ENCODE assay signal across 19 cellular contexts in genomic region chr19:1085676-1086442, GRCh38. TPM values are rescaled to one million over a fixed set of nuclear protein-coding genes. Genes with fewer than 3 reads are reported as not detected.
DNase-seq lines count a peak whose midpoint lies in the region; ATAC-seq and TF ChIP-seq lines count a peak whose summit lies in the region.
"Had no signal": no experiment of that assay in that cellular context is flagged by ENCODE, and none has a peak within 500 bp of the region (broad histone marks: within the 10 kb centered on the region; RNA-seq: fewer than 3 reads in every experiment).

No MANE protein-coding gene starts in this region.

- no peak for ATAC-seq in GM23338
- no peak for ATAC-seq in natural killer cell treated with Interleukin-12 subunit alpha and Interleukin-12 subunit beta and Interleukin-15 and Interleukin-18, amount 100 ng/mL, for 72 hours
- ATAC-seq: body of pancreas had no signal

- no peak for TF ChIP-seq CTCF in GM23338 (conservative IDR thresholded peaks at IDR 0.05; ENCODE audit: low read depth in 2 of 2)

- H3K27me3 Mint-ChIP-seq in T-helper 2 cell treated with Interferon-gamma antibody and Interleukin-4, amounts not matched to agents 5 μg/mL and 100 μg/mL, for 36 hours (ENCODE audit: low read depth), result no peaks in the 10 kb centered on the region
- H3K27me3 Mint-ChIP-seq in GM23338 (ENCODE audit: insufficient read depth, low read depth, poor library complexity), result peaks cover 20% of the 10 kb centered on the region
- H3K27me3 Mint-ChIP-seq in activated T-helper 1 cell treated with anti-CD3 and anti-CD28 coated beads, Interleukin-12 subunit alpha, Interleukin-12 subunit beta, Interleukin-2, Interleukin-4 antibody, amounts not matched to agents 30 ng/mL and 10 ng/mL and 1 ng/mL, durations not matched to agents 14 hours and 24 hours and 36 hours (ENCODE audit: insufficient read depth), result no peaks in the 10 kb centered on the region
- H3K27me3 Mint-ChIP-seq in natural killer cell treated with Interleukin-12 subunit alpha and Interleukin-12 subunit beta and Interleukin-15 and Interleukin-18, amount 100 ng/mL, for 72 hours, result no peaks in the 10 kb centered on the region

- no peaks in the 10 kb centered on the region for H3K79me2 ChIP-seq in GM23338 (replicated peaks; ENCODE audit: insufficient read depth)

- H3K9me3 Mint-ChIP-seq in T-helper 2 cell treated with Interferon-gamma antibody and Interleukin-4, amounts not matched to agents 5 μg/mL and 100 μg/mL, for 36 hours, result no peaks in the 10 kb centered on the region
- H3K9me3 Mint-ChIP-seq in GM23338, result no peaks in the 10 kb centered on the region; the same call in 2 of the 3 replicates
- no peaks in the 10 kb centered on the region for H3K9me3 Mint-ChIP-seq in activated T-helper 1 cell treated with anti-CD3 and anti-CD28 coated beads, Interleukin-12 subunit alpha, Interleukin-12 subunit beta, Interleukin-2, Interleukin-4 antibody, amounts not matched to agents 30 ng/mL and 10 ng/mL and 1 ng/mL, durations not matched to agents 14 hours and 24 hours and 36 hours
- H3K9me3 Mint-ChIP-seq in natural killer cell treated with Interleukin-12 subunit alpha and Interleukin-12 subunit beta and Interleukin-15 and Interleukin-18, amount 100 ng/mL, for 72 hours, result no peaks in the 10 kb centered on the region

- no peak overlapping the region for H2AFZ ChIP-seq in GM23338

- DNase-seq in T-helper 2 cell treated with Interferon-gamma antibody and Interleukin-4, amounts not matched to agents 5 μg/mL and 100 μg/mL, for 36 hours (ENCODE audit: low spot score), result no peak
- DNase-seq in T-helper 2 cell, result no peak
- DNase-seq in GM23338 (ENCODE audit: low spot score), result no peak
- no peak for DNase-seq in activated T-helper 1 cell treated with anti-CD3 and anti-CD28 coated beads, Interleukin-12 subunit alpha, Interleukin-12 subunit beta, Interleukin-2, Interleukin-4 antibody, amounts not matched to agents 30 ng/mL and 10 ng/mL and 1 ng/mL, durations not matched to agents 14 hours and 24 hours and 36 hours (ENCODE audit: low spot score)
- peak; percentile 56 for DNase-seq in natural killer cell treated with Interleukin-12 subunit alpha and Interleukin-12 subunit beta and Interleukin-15 and Interleukin-18, amount 100 ng/mL, for 72 hours (ENCODE audit: low spot score)
- no peak for DNase-seq in GM03348 (ENCODE audit: low spot score)
- DNase-seq in COLO829 (ENCODE audit: low spot score), result no peak
- DNase-seq in NCI-H1417 (lab: John Stamatoyannopoulos, UW), result no peak
- DNase-seq: activated CD8-positive, alpha-beta memory T cell treated with anti-CD3 and anti-CD28 coated beads, Interleukin-2, amount 50 U/mL, for 48 hours; body of pancreas; effector CD4-positive, alpha-beta T cell; mesendoderm; NCI-H187 treated with DMSO at 0.1 percent for 48 hours; NCI-H526 treated with DMSO at 0.1 percent for 48 hours; ovary; Right ventricle myocardium superior had no signal

- H3K27me3 ChIP-seq in GM23338 (ENCODE audit: insufficient read depth), result no peaks in the 10 kb centered on the region
- H3K27me3 ChIP-seq: body of pancreas, ovary, suprapubic skin had no signal

- no peak overlapping the region for H3K4me2 ChIP-seq in GM23338
- H3K4me2 ChIP-seq: KMS-11, smooth muscle cell had no signal

- no peaks in the 10 kb centered on the region; the same call in 1 of the 2 replicates for H3K36me3 ChIP-seq in GM23338 (ENCODE audit: insufficient read depth)
- H3K36me3 ChIP-seq: ovary had no signal

- no peak overlapping the region for H3K4me3 ChIP-seq in GM23338
- H3K4me3 ChIP-seq: body of pancreas, ovary, smooth muscle cell, suprapubic skin had no signal

- no peaks in the 10 kb centered on the region; the same call in 1 of the 2 replicates for H3K4me1 ChIP-seq in GM23338 (ENCODE audit: insufficient read depth)

- H3K27ac ChIP-seq in GM23338 (ENCODE audit: low read depth), result peak overlapping the region; percentile 74
- H3K27ac ChIP-seq: body of pancreas, KMS-11, ovary, suprapubic skin had no signal

- peaks cover 24% of the 10 kb centered on the region for H3K4me1 Mint-ChIP-seq in T-helper 2 cell treated with Interferon-gamma antibody and Interleukin-4, amounts not matched to agents 5 μg/mL and 100 μg/mL, for 36 hours (ENCODE audit: low read depth)
- H3K4me1 Mint-ChIP-seq in GM23338, result no peaks in the 10 kb centered on the region
- peaks cover 28% of the 10 kb centered on the region for H3K4me1 Mint-ChIP-seq in activated T-helper 1 cell treated with anti-CD3 and anti-CD28 coated beads, Interleukin-12 subunit alpha, Interleukin-12 subunit beta, Interleukin-2, Interleukin-4 antibody, amounts not matched to agents 30 ng/mL and 10 ng/mL and 1 ng/mL, durations not matched to agents 14 hours and 24 hours and 36 hours (ENCODE audit: low read depth)
- H3K4me1 Mint-ChIP-seq in natural killer cell treated with Interleukin-12 subunit alpha and Interleukin-12 subunit beta and Interleukin-15 and Interleukin-18, amount 100 ng/mL, for 72 hours (ENCODE audit: low read depth in 2 of 2), result peaks cover 15 to 22% of the 10 kb centered on the region in 2 donors

- no peaks in the 10 kb centered on the region for H3K9me2 ChIP-seq in GM23338 (ENCODE audit: insufficient read depth)

- intact Hi-C loops in activated T-helper 1 cell treated with anti-CD3 and anti-CD28 coated beads, Interleukin-12 subunit alpha, Interleukin-12 subunit beta, Interleukin-2, Interleukin-4 antibody, amounts not matched to agents 30 ng/mL and 10 ng/mL and 1 ng/mL, durations not matched to agents 14 hours and 24 hours and 36 hours (cut with micrococcal nuclease), result no loop called here

- H3K27ac Mint-ChIP-seq in T-helper 2 cell treated with Interferon-gamma antibody and Interleukin-4, amounts not matched to agents 5 μg/mL and 100 μg/mL, for 36 hours, result peak overlapping the region; percentile 87
- no peak overlapping the region for H3K27ac Mint-ChIP-seq in GM23338
- peak overlapping the region; percentile 83 for H3K27ac Mint-ChIP-seq in activated T-helper 1 cell treated with anti-CD3 and anti-CD28 coated beads, Interleukin-12 subunit alpha, Interleukin-12 subunit beta, Interleukin-2, Interleukin-4 antibody, amounts not matched to agents 30 ng/mL and 10 ng/mL and 1 ng/mL, durations not matched to agents 14 hours and 24 hours and 36 hours
- peak overlapping the region; percentile 53 to 70 for H3K27ac Mint-ChIP-seq in natural killer cell treated with Interleukin-12 subunit alpha and Interleukin-12 subunit beta and Interleukin-15 and Interleukin-18, amount 100 ng/mL, for 72 hours

- no peak overlapping the region for H3K4me3 Mint-ChIP-seq in T-helper 2 cell treated with Interferon-gamma antibody and Interleukin-4, amounts not matched to agents 5 μg/mL and 100 μg/mL, for 36 hours
- H3K4me3 Mint-ChIP-seq in GM23338, result no peak overlapping the region
- peak overlapping the region; percentile 15 for H3K4me3 Mint-ChIP-seq in activated T-helper 1 cell treated with anti-CD3 and anti-CD28 coated beads, Interleukin-12 subunit alpha, Interleukin-12 subunit beta, Interleukin-2, Interleukin-4 antibody, amounts not matched to agents 30 ng/mL and 10 ng/mL and 1 ng/mL, durations not matched to agents 14 hours and 24 hours and 36 hours
- H3K4me3 Mint-ChIP-seq in natural killer cell treated with Interleukin-12 subunit alpha and Interleukin-12 subunit beta and Interleukin-15 and Interleukin-18, amount 100 ng/mL, for 72 hours, result no peak overlapping the region

- H3F3A ChIP-seq in GM23338 (replicated peaks; ENCODE audit: low read depth), result peaks cover 34% of the 10 kb centered on the region; the same call in 1 of the 2 replicates

- peaks cover 55% of the 10 kb centered on the region for H3K36me3 Mint-ChIP-seq in T-helper 2 cell treated with Interferon-gamma antibody and Interleukin-4, amounts not matched to agents 5 μg/mL and 100 μg/mL, for 36 hours (ENCODE audit: low read depth)
- peaks cover 49% of the 10 kb centered on the region for H3K36me3 Mint-ChIP-seq in GM23338 (ENCODE audit: low read depth)
- H3K36me3 Mint-ChIP-seq in activated T-helper 1 cell treated with anti-CD3 and anti-CD28 coated beads, Interleukin-12 subunit alpha, Interleukin-12 subunit beta, Interleukin-2, Interleukin-4 antibody, amounts not matched to agents 30 ng/mL and 10 ng/mL and 1 ng/mL, durations not matched to agents 14 hours and 24 hours and 36 hours (ENCODE audit: low read depth), result peaks cover 24% of the 10 kb centered on the region
- no peaks in the 10 kb centered on the region for H3K36me3 Mint-ChIP-seq in natural killer cell treated with Interleukin-12 subunit alpha and Interleukin-12 subunit beta and Interleukin-15 and Interleukin-18, amount 100 ng/mL, for 72 hours

- H4K20me1 ChIP-seq in GM23338 (replicated peaks; ENCODE audit: insufficient read depth), result peaks cover 3% of the 10 kb centered on the region; the same call in 1 of the 2 replicates

RNA-seq across cellular contexts. Expression of gene POLR2E, which starts 9.3 kb away (rescaled TPM):
- 257 and 303 TPM in 2 replicates for total RNA-seq in GM23338 (2014; rRNA removed; shearing (Covaris generic))
- 254 and 286 TPM in 2 replicates for polyA plus RNA-seq in GM23338 (2016; fragmentation: Nextera tagmentation; extraction: Ambion mirVana)
- 265 and 282 TPM in 2 replicates for total RNA-seq in activated T-helper 1 cell treated with anti-CD3 and anti-CD28 coated beads, Interleukin-12 subunit alpha, Interleukin-12 subunit beta, Interleukin-2, Interleukin-4 antibody, amounts not matched to agents 30 ng/mL and 10 ng/mL and 1 ng/mL, durations not matched to agents 14 hours and 24 hours and 36 hours
- total RNA-seq in natural killer cell treated with Interleukin-12 subunit alpha and Interleukin-12 subunit beta and Interleukin-15 and Interleukin-18, amount 100 ng/mL, for 72 hours, result 100 to 1,000 TPM; 168 to 241 TPM

RNA-seq across cellular contexts. Expression of gene GPX4, which starts 17.9 kb away (rescaled TPM):
- 284 and 351 TPM in 2 replicates for total RNA-seq in GM23338 (2014; rRNA removed; shearing (Covaris generic))
- 543 and 573 TPM in 2 replicates for polyA plus RNA-seq in GM23338 (2016; fragmentation: Nextera tagmentation; extraction: Ambion mirVana)
- total RNA-seq in activated T-helper 1 cell treated with anti-CD3 and anti-CD28 coated beads, Interleukin-12 subunit alpha, Interleukin-12 subunit beta, Interleukin-2, Interleukin-4 antibody, amounts not matched to agents 30 ng/mL and 10 ng/mL and 1 ng/mL, durations not matched to agents 14 hours and 24 hours and 36 hours, result 236 and 241 TPM in 2 replicates
- total RNA-seq in natural killer cell treated with Interleukin-12 subunit alpha and Interleukin-12 subunit beta and Interleukin-15 and Interleukin-18, amount 100 ng/mL, for 72 hours, result 100 to 1,000 TPM in 1 of 2 donors, 10 to 100 TPM in 1; 86.4 to 174 TPM

RNA-seq across cellular contexts. Expression of gene ARHGAP45, which starts 18.9 kb away (rescaled TPM):
- total RNA-seq in GM23338 (2014; rRNA removed; shearing (Covaris generic)), result 56.0 and 71.8 TPM in 2 replicates
- polyA plus RNA-seq in GM23338 (2016; fragmentation: Nextera tagmentation; extraction: Ambion mirVana), result 24.7 and 28.3 TPM in 2 replicates
- total RNA-seq in activated T-helper 1 cell treated with anti-CD3 and anti-CD28 coated beads, Interleukin-12 subunit alpha, Interleukin-12 subunit beta, Interleukin-2, Interleukin-4 antibody, amounts not matched to agents 30 ng/mL and 10 ng/mL and 1 ng/mL, durations not matched to agents 14 hours and 24 hours and 36 hours, result 201 and 202 TPM in 2 replicates
- 100 to 1,000 TPM; 320 to 338 TPM for total RNA-seq in natural killer cell treated with Interleukin-12 subunit alpha and Interleukin-12 subunit beta and Interleukin-15 and Interleukin-18, amount 100 ng/mL, for 72 hours

RNA-seq across cellular contexts. Expression of gene ABCA7, which starts 46.0 kb away (rescaled TPM):
- 18.1 and 22.2 TPM in 2 replicates for total RNA-seq in GM23338 (2014; rRNA removed; shearing (Covaris generic))
- 27.4 and 30.3 TPM in 2 replicates for polyA plus RNA-seq in GM23338 (2016; fragmentation: Nextera tagmentation; extraction: Ambion mirVana)
- 15.8 and 18.3 TPM in 2 replicates for total RNA-seq in activated T-helper 1 cell treated with anti-CD3 and anti-CD28 coated beads, Interleukin-12 subunit alpha, Interleukin-12 subunit beta, Interleukin-2, Interleukin-4 antibody, amounts not matched to agents 30 ng/mL and 10 ng/mL and 1 ng/mL, durations not matched to agents 14 hours and 24 hours and 36 hours
- total RNA-seq in natural killer cell treated with Interleukin-12 subunit alpha and Interleukin-12 subunit beta and Interleukin-15 and Interleukin-18, amount 100 ng/mL, for 72 hours, result 10 to 100 TPM; 53.7 to 69.9 TPM

RNA-seq across cellular contexts. Expression of gene CNN2, which starts 59.5 kb away (rescaled TPM):
- 392 and 426 TPM in 2 replicates for total RNA-seq in GM23338 (2014; rRNA removed; shearing (Covaris generic))
- 314 and 330 TPM in 2 replicates for polyA plus RNA-seq in GM23338 (2016; fragmentation: Nextera tagmentation; extraction: Ambion mirVana)
- 112 and 114 TPM in 2 replicates for total RNA-seq in activated T-helper 1 cell treated with anti-CD3 and anti-CD28 coated beads, Interleukin-12 subunit alpha, Interleukin-12 subunit beta, Interleukin-2, Interleukin-4 antibody, amounts not matched to agents 30 ng/mL and 10 ng/mL and 1 ng/mL, durations not matched to agents 14 hours and 24 hours and 36 hours
- total RNA-seq in natural killer cell treated with Interleukin-12 subunit alpha and Interleukin-12 subunit beta and Interleukin-15 and Interleukin-18, amount 100 ng/mL, for 72 hours, result 100 to 1,000 TPM; 119 to 141 TPM
